ENCODE assay signal across 16 cellular contexts in the genomic region with DNA sequence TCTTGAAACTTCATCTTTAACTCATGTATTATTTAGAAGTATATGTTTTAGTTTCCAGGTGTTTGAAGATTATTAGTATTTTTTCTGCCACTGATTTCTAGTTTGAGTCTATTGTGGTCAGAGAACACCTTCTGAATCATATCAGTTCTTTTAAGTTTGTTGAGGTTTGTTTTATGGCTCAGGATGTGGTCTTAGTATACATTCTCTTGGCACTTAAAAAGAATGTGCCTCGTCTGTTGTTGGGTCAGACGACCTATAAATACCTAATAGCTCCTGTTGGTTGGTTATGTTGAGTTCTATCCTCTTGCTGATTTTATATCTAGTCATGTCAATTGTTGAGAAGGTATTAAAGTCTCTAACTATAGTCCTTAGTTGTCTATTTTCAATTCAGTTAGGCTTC. TPM values are rescaled to one million over a fixed set of nuclear protein-coding genes. Genes with fewer than 3 reads are reported as not detected.
A peak's percentile ranks its signal among the peaks of the same experiment; 100 is the strongest.
DNase-seq lines count a peak whose midpoint lies in the region; ATAC-seq and TF ChIP-seq lines count a peak whose summit lies in the region.
"Had no signal": no experiment of that assay in that cellular context is flagged by ENCODE, and none has a peak within 500 bp of the region (broad histone marks: within the 10 kb centered on the region; RNA-seq: fewer than 3 reads in every experiment).

No MANE protein-coding gene starts in this region.

- no peak for TF ChIP-seq CTCF in RWPE2 (IDR thresholded peaks at IDR 0.05; ENCODE audit: poor library complexity, severe bottlenecking)

- intact Hi-C loops in right cardiac atrium (cut with DNase I), result no loop called here

- no peak for DNase-seq in RWPE2 (ENCODE audit: low spot score)
- DNase-seq in right cardiac atrium, result no peak
- no peak for DNase-seq in midbrain (lab: John Stamatoyannopoulos, UW)
- DNase-seq in activated T-cell treated with anti-CD3 and anti-CD28 coated beads, Interleukin-2, amount 50 U/mL, for 1 hour, result no peak
- DNase-seq in NOMO-1 treated with DMSO at 0.1 percent for 48 hours (lab: John Stamatoyannopoulos, UW; ENCODE audit: unreplicated experiment), result no peak
- DNase-seq: activated CD4-positive, alpha-beta T cell treated with anti-CD3 and anti-CD28 coated beads for 4 hours; activated naive CD8-positive, alpha-beta T cell treated with anti-CD3 and anti-CD28 coated beads, Interleukin-2, amount 50 U/mL, for 24 hours; heart right ventricle; right lobe of liver; stimulated activated CD8-positive, alpha-beta memory T cell treated with anti-CD3 and anti-CD28 coated beads, Interleukin-4, amount 100 ng/mL, for 48 hours had no signal

- H3K4me1 ChIP-seq in RWPE2 (ENCODE audit: insufficient read depth, poor library complexity, severe bottlenecking) (peaks cover 5% of the 10 kb centered on the region), right cardiac atrium (ENCODE audit: control insufficient read depth, insufficient read depth, low read length) (no peaks in the 10 kb centered on the region)
- H3K4me1 ChIP-seq: BLaER1 treated with 17β-estradiol and CSF1 and Interleukin-3, amounts not matched to agents 10 nM and 100 nM; heart right ventricle; right lobe of liver; SJSA1 had no signal

- no peaks in the 10 kb centered on the region for H3K36me3 ChIP-seq in RWPE2 (ENCODE audit: low read depth)
- H3K36me3 ChIP-seq: BLaER1 treated with 17β-estradiol and CSF1 and Interleukin-3, amounts not matched to agents 10 nM and 100 nM; heart right ventricle; right lobe of liver; SJSA1 had no signal

- H3K27ac ChIP-seq in RWPE2 (ENCODE audit: poor library complexity, severe bottlenecking), result no peak overlapping the region
- no peak overlapping the region for H3K27ac ChIP-seq in right cardiac atrium (ENCODE audit: low read length)
- H3K27ac ChIP-seq: BLaER1 treated with 17β-estradiol and CSF1 and Interleukin-3, amounts not matched to agents 10 nM and 100 nM; heart right ventricle; right lobe of liver; SJSA1 had no signal

- WGBS in right cardiac atrium, result 83% methylated on average over 2 of the region's 2 CpGs

- H3K4me3 ChIP-seq in RWPE2 (ENCODE audit: severe bottlenecking), result no peak overlapping the region
- H3K4me3 ChIP-seq in right cardiac atrium (ENCODE audit: low read length), result no peak overlapping the region
- H3K4me3 ChIP-seq: BLaER1 treated with 17β-estradiol and CSF1 and Interleukin-3, amounts not matched to agents 10 nM and 100 nM; heart right ventricle; right lobe of liver; SJSA1 had no signal

- ATAC-seq in GM18511 (IDR thresholded peaks at IDR 0.05; ENCODE audit: unreplicated experiment), result peak; percentile 97
- ATAC-seq in GM21390 (IDR thresholded peaks at IDR 0.05; ENCODE audit: unreplicated experiment), result peak; percentile 98
- peak; percentile 96 for ATAC-seq in HG03095 (IDR thresholded peaks at IDR 0.05; ENCODE audit: unreplicated experiment)
- ATAC-seq in RWPE2 (ENCODE audit: low read depth), result peak; percentile 79
- no peak for ATAC-seq in right cardiac atrium
- ATAC-seq: activated naive CD8-positive, alpha-beta T cell treated with anti-CD3 and anti-CD28 coated beads, Interleukin-2, amount 50 U/mL, for 24 hours; heart right ventricle; right lobe of liver had no signal

- H3K9me3 ChIP-seq in RWPE2 (ENCODE audit: severe bottlenecking), result no peaks in the 10 kb centered on the region
- no peaks in the 10 kb centered on the region for H3K9me3 ChIP-seq in right cardiac atrium (ENCODE audit: control insufficient read depth, low read length)
- H3K9me3 ChIP-seq: heart right ventricle, right lobe of liver, SJSA1 had no signal

- H3K27me3 ChIP-seq in RWPE2 (ENCODE audit: insufficient read depth, poor library complexity, severe bottlenecking), result no peaks in the 10 kb centered on the region
- H3K27me3 ChIP-seq in right cardiac atrium (ENCODE audit: control insufficient read depth, insufficient read depth), result no peaks in the 10 kb centered on the region
- H3K27me3 ChIP-seq: BLaER1 treated with 17β-estradiol and CSF1 and Interleukin-3, amounts not matched to agents 10 nM and 100 nM; heart right ventricle; right lobe of liver had no signal

RNA-seq across cellular contexts. Expression of a gene that starts 15.9 kb away (rescaled TPM):
- under 1 TPM; 0.72 to 0.85 (median 0.80) TPM for total RNA-seq in right cardiac atrium
- 0.11 TPM for polyA plus RNA-seq in right cardiac atrium
- total RNA-seq: mesothelial cell of epicardium, SJSA1 had no signal

RNA-seq across cellular contexts. Expression of a gene that starts 21.1 kb away (rescaled TPM):
- total RNA-seq in right cardiac atrium, result 10 to 100 TPM; 18.3 to 29.4 (median 20.9) TPM
- polyA plus RNA-seq in right cardiac atrium, result 6.7 TPM

RNA-seq across cellular contexts. Expression of a gene that starts 44.0 kb away (rescaled TPM):
- total RNA-seq in right cardiac atrium, result not detected
- not detected for polyA plus RNA-seq in right cardiac atrium
- total RNA-seq: SJSA1 had no signal

Comparison
In these comparisons a context has a peak if more than half of its experiments do, and no peak if none do; other contexts are left out.
1. ATAC-seq: peak in GM18511 (single experiment), GM21390 (single experiment), HG03095 (single experiment) and RWPE2 (single experiment); none in right cardiac atrium (0 of 2).